Comparison of ENCODE assay signal across 35 cellular contexts in genomic region chr1:8311068-8311718, GRCh38. TPM values are rescaled to one million over a fixed set of nuclear protein-coding genes. Genes with fewer than 3 reads are reported as not detected.
"Had no signal": no experiment of that assay in that cellular context is flagged by ENCODE, and none has a peak within 500 bp of the region (broad histone marks: within the 10 kb centered on the region; RNA-seq: fewer than 3 reads in every experiment).

No MANE protein-coding gene starts in this region.

- H3K9me3 Mint-ChIP-seq: activated CD4-positive, alpha-beta memory T cell treated with anti-CD3 and anti-CD28 coated beads, Interleukin-2, amount 10 ng/mL, durations not matched to agents 7 days and 5 days; activated naive CD8-positive, alpha-beta T cell treated with anti-CD3 and anti-CD28 coated beads for 36 hours; activated T-cell treated with anti-CD3 and anti-CD28 coated beads, Interleukin-2, amount 50 U/mL, for 72 hours; activated T-helper 17 cell treated with anti-CD3 and anti-CD28 coated beads, Interleukin-2, amount 50 U/mL, for 72 hours; central memory CD8-positive, alpha-beta T cell; T-cell had no signal

- FAIRE-seq: RCC 7860 had no signal

- H3K36me3 Mint-ChIP-seq: activated naive CD8-positive, alpha-beta T cell treated with anti-CD3 and anti-CD28 coated beads for 36 hours; T-cell had no signal

- H3K27ac Mint-ChIP-seq: activated CD4-positive, alpha-beta memory T cell treated with anti-CD3 and anti-CD28 coated beads, Interleukin-2, amount 10 ng/mL, durations not matched to agents 7 days and 5 days; activated naive CD8-positive, alpha-beta T cell treated with anti-CD3 and anti-CD28 coated beads for 36 hours; activated T-cell treated with anti-CD3 and anti-CD28 coated beads, Interleukin-2, amount 50 U/mL, for 72 hours; activated T-helper 17 cell treated with anti-CD3 and anti-CD28 coated beads, Interleukin-2, amount 50 U/mL, for 72 hours; T-cell had no signal

- DNase-seq: activated CD4-positive, alpha-beta memory T cell treated with anti-CD3 and anti-CD28 coated beads, Interleukin-2, amount 10 ng/mL, durations not matched to agents 7 days and 5 days; activated CD4-positive, alpha-beta T cell treated with anti-CD3 and anti-CD28 coated beads for 1 hour; activated CD4-positive, alpha-beta T cell treated with anti-CD3 and anti-CD28 coated beads for 48 hours; activated CD4-positive, CD25-positive, alpha-beta regulatory T cell; activated effector memory CD4-positive, alpha-beta T cell treated with anti-CD3 and anti-CD28 coated beads, Interleukin-2, amount 50 U/mL, for 16 hours; activated naive CD4-positive, alpha-beta T cell; activated naive CD4-positive, alpha-beta T cell treated with anti-CD3 and anti-CD28 coated beads, Interleukin-2, amount 50 U/mL, for 16 hours; activated naive CD8-positive, alpha-beta T cell treated with anti-CD3 and anti-CD28 coated beads for 36 hours; activated T-cell treated with anti-CD3 and anti-CD28 coated beads, Interleukin-2, amount 50 U/mL, for 1 hour; activated T-cell treated with anti-CD3 and anti-CD28 coated beads, Interleukin-2, amount 50 U/mL, for 72 hours; amniotic stem cell; aorta; MM.1S; MV-4-11; NCI-H1092; NCI-H1436 treated with DMSO at 0.1 percent for 48 hours; NCI-H1694 treated with DMSO at 0.1 percent for 48 hours; NCI-H2029; NCI-H526; NCI-H748 treated with DMSO at 0.1 percent for 48 hours; NK-92 treated with Interleukin-12 subunit alpha and Interleukin-12 subunit beta, amount 100 ng/mL, for 24 hours; PC-3; SIG-M5; T-cell; T-helper 2 cell; T-helper 9 cell; WERI-Rb-1 had no signal

- H3K4me3 ChIP-seq: cardiac muscle cell had no signal

- H3K4me3 Mint-ChIP-seq: activated CD4-positive, alpha-beta memory T cell treated with anti-CD3 and anti-CD28 coated beads, Interleukin-2, amount 10 ng/mL, durations not matched to agents 7 days and 5 days; activated naive CD8-positive, alpha-beta T cell treated with anti-CD3 and anti-CD28 coated beads for 36 hours; activated T-cell treated with anti-CD3 and anti-CD28 coated beads, Interleukin-2, amount 50 U/mL, for 72 hours; activated T-helper 17 cell treated with anti-CD3 and anti-CD28 coated beads, Interleukin-2, amount 50 U/mL, for 72 hours; central memory CD8-positive, alpha-beta T cell; T-cell had no signal

- H3K27ac ChIP-seq: cardiac muscle cell, RWPE1, WERI-Rb-1 had no signal

- H3K4me1 Mint-ChIP-seq: activated T-helper 17 cell treated with anti-CD3 and anti-CD28 coated beads, Interleukin-2, amount 50 U/mL, for 72 hours had no signal

- ATAC-seq: activated T-cell treated with anti-CD3 and anti-CD28 coated beads, Interleukin-2, amount 50 U/mL, for 72 hours; activated T-helper 17 cell treated with anti-CD3 and anti-CD28 coated beads, Interleukin-2, amount 50 U/mL, for 72 hours; PC-3; Right ventricle myocardium inferior; SK-N-SH treated with all-trans-retinoic acid at 6 μM for 48 hours; T-cell had no signal

- H3K36me3 ChIP-seq: cardiac muscle cell, WERI-Rb-1 had no signal

RNA-seq across cellular contexts. Expression of gene SLC45A1, which starts 6.7 kb away (rescaled TPM):
- total RNA-seq: SK-MEL-5 had no signal
